Comparison of ENCODE assay signal across 9 cellular contexts in genomic region chr4:153488719-153489384, GRCh38. TPM values are rescaled to one million over a fixed set of nuclear protein-coding genes. Genes with fewer than 3 reads are reported as not detected.
DNase-seq lines count a peak whose midpoint lies in the region; ATAC-seq, FAIRE-seq and TF ChIP-seq lines count a peak whose summit lies in the region.
"Had no signal": no experiment of that assay in that cellular context is flagged by ENCODE, and none has a peak within 500 bp of the region (broad histone marks: within the 10 kb centered on the region; RNA-seq: fewer than 3 reads in every experiment).

No MANE protein-coding gene starts in this region.

- ATAC-seq in GM19438 (IDR thresholded peaks at IDR 0.05; ENCODE audit: low read depth, unreplicated experiment) (peak; percentile 32), HG03442 (IDR thresholded peaks at IDR 0.05; ENCODE audit: unreplicated experiment) (peak; percentile 21), upper lobe of right lung (peak; percentile 23)
- ATAC-seq: HCT116 had no signal

- H3K36me3 ChIP-seq in kidney (ENCODE audit: control insufficient read depth in 1 of 2, insufficient read depth in 2 of 2, low read length in 2 of 2) (no peaks in the 10 kb centered on the region), upper lobe of right lung (no peaks in the 10 kb centered on the region)

- peak overlapping the region; percentile 80 for H3K4me3 Mint-ChIP-seq in activated naive CD4-positive, alpha-beta T cell treated with anti-CD3 and anti-CD28 coated beads, Interleukin-2, amount 50 U/mL, for 24 hours

- no peaks in the 10 kb centered on the region for H3K27me3 Mint-ChIP-seq in activated naive CD4-positive, alpha-beta T cell treated with anti-CD3 and anti-CD28 coated beads, Interleukin-2, amount 50 U/mL, for 24 hours

- peaks cover 6% of the 10 kb centered on the region for H3K36me3 Mint-ChIP-seq in activated naive CD4-positive, alpha-beta T cell treated with anti-CD3 and anti-CD28 coated beads, Interleukin-2, amount 50 U/mL, for 24 hours

- peaks cover 0 to 16% of the 10 kb centered on the region in 2 donors for H3K4me1 ChIP-seq in kidney (ENCODE audit: control insufficient read depth in 1 of 2, insufficient read depth in 1 of 2, low read depth in 1 of 2, low read length in 2 of 2)
- H3K4me1 ChIP-seq in upper lobe of right lung: peaks cover 37% of the 10 kb centered on the region

- no peak for FAIRE-seq in kidney (lab: Jason Lieb, UNC)

- no peaks in the 10 kb centered on the region for H3K27me3 ChIP-seq in upper lobe of right lung

- H3K27ac ChIP-seq in kidney (ENCODE audit: low read depth in 2 of 2, low read length in 2 of 2) (peak overlapping the region; percentile 58 to 61), upper lobe of right lung (peak overlapping the region; percentile 82)

- intact Hi-C loops in kidney (cut with DNase I): no loop called here
- intact Hi-C loops in upper lobe of right lung (cut with DNase I): no loop called here

- no peak for TF ChIP-seq CTCF in kidney (IDR thresholded peaks at IDR 0.05; ENCODE audit: borderline replicate concordance, extremely low read depth, insufficient read depth)
- no peak for TF ChIP-seq CTCF in upper lobe of right lung (IDR thresholded peaks at IDR 0.05)

- peak overlapping the region; percentile 92 for H3K27ac Mint-ChIP-seq in activated naive CD4-positive, alpha-beta T cell treated with anti-CD3 and anti-CD28 coated beads, Interleukin-2, amount 50 U/mL, for 24 hours

- no peaks in the 10 kb centered on the region for H3K9me3 Mint-ChIP-seq in activated naive CD4-positive, alpha-beta T cell treated with anti-CD3 and anti-CD28 coated beads, Interleukin-2, amount 50 U/mL, for 24 hours

- H3K9me3 ChIP-seq in kidney (ENCODE audit: control insufficient read depth in 1 of 2, low read length in 2 of 2) (no peaks in the 10 kb centered on the region), upper lobe of right lung (no peaks in the 10 kb centered on the region)

- DNase-seq in C1 segment of cervical spinal cord (lab: John Stamatoyannopoulos, UW) (peak in 9 of 14 donors; percentile 10 to 55 (median 35)), kidney (peak; percentile 80), upper lobe of right lung (peak; percentile 72), NCI-H2081 (lab: John Stamatoyannopoulos, UW) (no peak), KG1 (lab: John Stamatoyannopoulos, UW) (no peak)

- H3K4me1 Mint-ChIP-seq in activated naive CD4-positive, alpha-beta T cell treated with anti-CD3 and anti-CD28 coated beads, Interleukin-2, amount 50 U/mL, for 24 hours: peaks cover 77% of the 10 kb centered on the region

- H3K9ac ChIP-seq in kidney (ENCODE audit: low read length in 2 of 2): peak overlapping the region in 1 of 2 donors; percentile 22

- H3K4me3 ChIP-seq in kidney (ENCODE audit: low read length in 2 of 2) (peak overlapping the region in 1 of 2 donors; percentile 33), upper lobe of right lung (peak overlapping the region; percentile 9)

RNA-seq across cellular contexts. Expression of gene TMEM131L, which starts 22.7 kb away (rescaled TPM):
- total RNA-seq in kidney (17.0 TPM), upper lobe of right lung (14.1 TPM)
- polyA plus RNA-seq in kidney (ENCODE audit: insufficient read depth, low read depth, low replicate concordance): 3.0 TPM

Comparison
In these comparisons a context has a peak if more than half of its experiments do, and no peak if none do; other contexts are left out.
1. DNase-seq: peak in C1 segment of cervical spinal cord (9 of 14), kidney (single experiment) and upper lobe of right lung (single experiment); none in NCI-H2081 (0 of 2) and KG1 (single experiment).
2. Peak in every context shown above with its lines, with median percentiles within 50 percentile points of each other: ATAC-seq.